In genomic region chr11:125347261-125347585, GRCh38 we compare ENCODE assay signal across 17 cellular contexts.
DNase-seq lines count a peak whose midpoint lies in the region; ATAC-seq, FAIRE-seq and TF ChIP-seq lines count a peak whose summit lies in the region.
"Had no signal": no experiment of that assay in that cellular context is flagged by ENCODE, and none has a peak within 500 bp of the region (broad histone marks: within the 10 kb centered on the region; RNA-seq: fewer than 3 reads in every experiment).

No MANE protein-coding gene starts in this region.

- no peak overlapping the region for H3K4me2 ChIP-seq in astrocyte (ENCODE audit: low read length)
- H3K4me2 ChIP-seq: A549 had no signal

- H3K4me3 ChIP-seq in astrocyte (ENCODE audit: insufficient read depth, low read depth, low read length), result no peak overlapping the region
- H3K4me3 ChIP-seq in lower lobe of right lung, result no peak overlapping the region
- H3K4me3 ChIP-seq in gastrocnemius medialis, result no peak overlapping the region
- H3K4me3 ChIP-seq: A549 had no signal

- H3K4me1 Mint-ChIP-seq in astrocyte (ENCODE audit: low read depth, unreplicated experiment) (peaks cover 78% of the 10 kb centered on the region), Calu3 (ENCODE audit: low read depth, unreplicated experiment) (no peaks in the 10 kb centered on the region)

- H3K9me3 ChIP-seq in astrocyte (ENCODE audit: insufficient read depth, low read depth, low read length) (no peaks in the 10 kb centered on the region), lower lobe of right lung (no peaks in the 10 kb centered on the region), gastrocnemius medialis (no peaks in the 10 kb centered on the region)
- H3K9me3 ChIP-seq: A549 had no signal

- H3K4me3 Mint-ChIP-seq in astrocyte (ENCODE audit: unreplicated experiment) (no peak overlapping the region), Calu3 (ENCODE audit: low read depth, unreplicated experiment) (no peak overlapping the region)
- H3K4me3 Mint-ChIP-seq: H9 had no signal

- peak; percentile 64 for DNase-seq in ELF-1 (ENCODE audit: low read depth, low spot score)
- DNase-seq in astrocyte (ENCODE audit: low read depth), result no peak
- peak; percentile 11 for DNase-seq in lower lobe of right lung
- no peak for DNase-seq in gastrocnemius medialis
- no peak for DNase-seq in effector CD8-positive, alpha-beta T cell (lab: John Stamatoyannopoulos, UW)
- DNase-seq in medulla oblongata (ENCODE audit: extremely low spot score), result no peak
- DNase-seq in Calu3, result no peak
- DNase-seq: H9, NCI-H1048, NCI-H146, NCI-H2081 treated with DMSO at 0.1 percent for 48 hours, NCI-H510A, NCI-H774, SHP77 had no signal

- H3K27ac Mint-ChIP-seq in astrocyte (ENCODE audit: unreplicated experiment), result peak overlapping the region; percentile 87
- H3K27ac Mint-ChIP-seq in Calu3 (ENCODE audit: unreplicated experiment), result no peak overlapping the region
- H3K27ac Mint-ChIP-seq: H9 had no signal

- H3K79me2 ChIP-seq in astrocyte (ENCODE audit: insufficient read depth, low read length), result no peaks in the 10 kb centered on the region

- H3K4me1 ChIP-seq in astrocyte (ENCODE audit: insufficient read depth, low read length), result peaks cover 36% of the 10 kb centered on the region
- H3K4me1 ChIP-seq in lower lobe of right lung, result peaks cover 6% of the 10 kb centered on the region
- H3K4me1 ChIP-seq in gastrocnemius medialis, result peaks cover 24 to 29% of the 10 kb centered on the region in 2 donors
- H3K4me1 ChIP-seq: A549 had no signal

- H3K27me3 ChIP-seq in astrocyte (ENCODE audit: insufficient read depth, low read length), result no peaks in the 10 kb centered on the region
- no peaks in the 10 kb centered on the region for H3K27me3 ChIP-seq in lower lobe of right lung (ENCODE audit: low read depth)
- no peaks in the 10 kb centered on the region for H3K27me3 ChIP-seq in gastrocnemius medialis

- intact Hi-C loops in lower lobe of right lung (cut with DNase I) (loop anchor here (10.0 kb wide), 1 partner anchor 58 kb away; no protein-coding TSS in a partner anchor), gastrocnemius medialis (cut with DNase I; ENCODE audit: low total_unique reads) (loop anchor here (2.0 to 5.0 kb wide), 5 partner anchors 26 to 385 kb away; no protein-coding TSS in a partner anchor), Calu3 (cut with micrococcal nuclease; ENCODE audit: unreplicated experiment) (loop anchor here (5.0 to 10.0 kb wide), 3 partner anchors 185 to 385 kb away; partner anchors contain the start of gene PKNOX2)

- TF ChIP-seq CTCF in astrocyte (IDR thresholded peaks at IDR 0.05; ENCODE audit: insufficient read depth, low read depth, low read length) (no peak), lower lobe of right lung (IDR thresholded peaks at IDR 0.05) (no peak), gastrocnemius medialis (IDR thresholded peaks at IDR 0.05 in 4 of 5, conservative IDR thresholded peaks at IDR 0.05 in 1 of 5) (no peak), Calu3 (IDR thresholded peaks at IDR 0.05; ENCODE audit: unreplicated experiment) (no peak)

- no peaks in the 10 kb centered on the region for H3K36me3 ChIP-seq in astrocyte (ENCODE audit: insufficient read depth, low read length)
- no peaks in the 10 kb centered on the region for H3K36me3 ChIP-seq in lower lobe of right lung
- H3K36me3 ChIP-seq in gastrocnemius medialis, result no peaks in the 10 kb centered on the region

- H3K9me3 Mint-ChIP-seq in astrocyte (ENCODE audit: unreplicated experiment), result no peaks in the 10 kb centered on the region
- H3K9me3 Mint-ChIP-seq in Calu3 (ENCODE audit: low read depth, unreplicated experiment), result no peaks in the 10 kb centered on the region
- H3K9me3 Mint-ChIP-seq: H9 had no signal

- in situ Hi-C loops in gastrocnemius medialis (cut with MboI; ENCODE audit: low sequenced_read_pairs in 4 of 4), result loop anchor here (5.0 to 25.0 kb wide), 4 partner anchors 180 to 385 kb away; partner anchors contain the start of genes PKNOX2 (in 3 of the 4) and CCDC15 (in 1 of the 4)

- H2AFZ ChIP-seq in astrocyte (ENCODE audit: low read depth, low read length), result no peak overlapping the region

- H3K27me3 Mint-ChIP-seq in astrocyte (ENCODE audit: low read depth, unreplicated experiment) (no peaks in the 10 kb centered on the region), Calu3 (ENCODE audit: unreplicated experiment) (peaks cover 88% of the 10 kb centered on the region)

- no peaks in the 10 kb centered on the region for H4K20me1 ChIP-seq in astrocyte (ENCODE audit: insufficient read depth, low read length)

- H3K36me3 Mint-ChIP-seq in astrocyte (ENCODE audit: low read depth, unreplicated experiment) (peaks cover 4% of the 10 kb centered on the region), Calu3 (ENCODE audit: insufficient read depth, unreplicated experiment) (peaks cover 4% of the 10 kb centered on the region)

- CTCF ChIA-PET in Calu3 (lab: Charles Lee), result interaction anchor here (0.6 to 1.7 kb wide), 2 partner anchors 11 to 54 kb away, joined by 3 to 12 read pairs; no protein-coding TSS in a partner anchor

- ATAC-seq in lower lobe of right lung (no peak), gastrocnemius medialis (no peak), GM21367 (IDR thresholded peaks at IDR 0.05; ENCODE audit: unreplicated experiment) (no peak)
- ATAC-seq: A549 had no signal

- no peak for FAIRE-seq in astrocyte (lab: Jason Lieb, UNC)
- FAIRE-seq: A549 had no signal

- BruUV-seq in Calu3 (replicated peaks; lab: Mats Ljungman, UMichigan), result no TSS peak

- no peak for TF ChIP-seq POLR2A in gastrocnemius medialis (IDR thresholded peaks at IDR 0.05)

- no peak overlapping the region for H3K9ac ChIP-seq in astrocyte (ENCODE audit: low read length)

- H3K27ac ChIP-seq in astrocyte (ENCODE audit: low read depth, low read length) (no peak overlapping the region), lower lobe of right lung (no peak overlapping the region), gastrocnemius medialis (peak overlapping the region in 3 of 4 donors; percentile 69 to 85 (median 75))
- H3K27ac ChIP-seq: A549, C4-2B had no signal

Comparison
In these comparisons a context has a peak if more than half of its experiments do, and no peak if none do; other contexts are left out.
1. DNase-seq: peak in ELF-1 (single experiment) and lower lobe of right lung (single experiment); none in astrocyte (single experiment), gastrocnemius medialis (0 of 2), effector CD8-positive, alpha-beta T cell (single experiment), medulla oblongata (single experiment) and Calu3 (single experiment).
2. H3K27ac ChIP-seq: peak in gastrocnemius medialis (3 of 4); none in astrocyte (single experiment) and lower lobe of right lung (single experiment).